In the genomic region with DNA sequence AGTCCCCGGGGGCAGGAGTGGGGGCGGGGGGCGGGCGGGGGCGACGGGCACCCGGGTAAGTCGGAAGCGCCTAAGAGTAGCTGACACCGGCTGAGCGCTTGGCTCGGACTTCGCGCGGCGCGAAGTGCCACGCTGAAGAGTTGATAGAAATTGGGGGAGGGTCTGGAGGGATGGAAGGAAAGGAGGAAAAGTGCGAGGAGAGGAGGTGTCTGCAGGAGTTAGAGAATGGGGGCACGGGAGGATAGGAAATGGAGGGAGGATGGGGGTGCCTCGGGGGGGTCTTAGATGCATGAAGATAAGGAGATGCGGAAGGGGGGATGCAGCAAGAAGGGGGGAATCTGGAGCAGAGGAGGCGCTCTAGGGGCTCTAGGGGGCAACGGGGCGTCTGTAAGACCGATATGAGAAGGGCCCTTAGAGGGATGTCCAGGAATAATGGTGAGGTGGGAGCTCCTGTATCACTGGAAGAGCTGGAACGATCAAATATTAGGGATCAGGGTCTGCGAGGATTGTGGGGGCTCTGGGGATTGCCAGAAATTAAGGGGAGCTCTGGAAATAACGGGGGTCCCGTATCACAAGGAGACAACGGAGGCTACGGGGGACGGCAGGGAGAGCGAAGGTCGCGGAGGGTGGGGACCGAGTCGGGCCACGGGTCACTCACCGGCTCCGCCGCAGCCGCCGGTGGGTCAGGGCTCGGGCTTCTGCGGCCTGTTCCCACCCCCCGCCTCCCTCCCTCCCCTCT, we compare ENCODE assay signal across 8 cellular contexts. TPM values are rescaled to one million over a fixed set of nuclear protein-coding genes. Genes with fewer than 3 reads are reported as not detected.
DNase-seq lines count a peak whose midpoint lies in the region; ATAC-seq and TF ChIP-seq lines count a peak whose summit lies in the region.

A gene with protein sequence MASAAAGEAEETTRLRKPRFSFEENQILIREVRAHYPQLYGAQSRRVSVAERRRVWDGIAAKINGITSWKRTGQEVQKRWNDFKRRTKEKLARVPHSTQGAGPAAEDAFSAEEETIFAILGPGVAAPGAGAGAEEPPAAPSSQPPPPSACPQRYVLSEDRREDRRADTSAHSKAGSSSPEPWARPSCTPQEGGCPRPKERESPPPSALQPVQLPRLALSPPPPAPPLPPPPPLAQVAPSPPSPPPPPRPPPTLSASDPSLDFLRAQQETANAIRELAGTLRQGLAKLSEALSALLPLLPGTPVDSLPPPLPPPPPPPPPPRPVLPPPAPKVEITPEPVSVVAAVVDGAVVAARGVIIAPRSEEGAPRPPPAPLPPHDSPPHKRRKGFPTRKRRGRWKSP (minus strand): TSS at position 702 of the 739 bp plus-strand sequence. CDS start 840 bp downstream, outside the sequence.

- no peaks in the 10 kb centered on the region for H3K27me3 Mint-ChIP-seq in activated CD8-positive, alpha-beta memory T cell treated with anti-CD3 and anti-CD28 coated beads, Interleukin-2, amount 10 ng/mL, durations not matched to agents 7 days and 5 days

- H3K4ac ChIP-seq in trophoblast cell (ENCODE audit: low read depth, low read length) = peak within 1 kb of the TSS; percentile 70

- peak within 1 kb of the TSS; percentile 84 for H3K27ac Mint-ChIP-seq in activated CD8-positive, alpha-beta memory T cell treated with anti-CD3 and anti-CD28 coated beads, Interleukin-2, amount 10 ng/mL, durations not matched to agents 7 days and 5 days

- peak within 1 kb of the TSS; percentile 99 for H3K4me2 ChIP-seq in trophoblast cell (ENCODE audit: low read length)

- no peaks in the 10 kb centered on the region for H3K4me1 ChIP-seq in foreskin keratinocyte
- peaks cover 5 to 6% of the 10 kb centered on the region in 2 experiments for H3K4me1 ChIP-seq in trophoblast cell (ENCODE audit: control insufficient read depth in 1 of 2, insufficient read depth in 2 of 2, low read length in 2 of 2)

- peak within 1 kb of the TSS; percentile 82 for H3K4me3 ChIP-seq in trophoblast cell (ENCODE audit: low read depth, low read length)

- CTCF ChIA-PET in activated CD8-positive, alpha-beta memory T cell treated with anti-CD3 and anti-CD28 coated beads, Interleukin-2, amount 10 ng/mL, durations not matched to agents 7 days and 5 days (lab: Charles Lee) = interaction anchor here (0.6 to 5.0 kb wide), 17 partner anchors 7 to 210 kb away, joined by 3 to 65 read pairs (median 6); a partner anchor contains a TSS

- intact Hi-C loops in posterior vena cava (cut with DNase I) = no loop called here

- H3K79me2 ChIP-seq in trophoblast cell (ENCODE audit: control insufficient read depth, insufficient read depth, low read length, poor library complexity) = peaks cover 5% of the 10 kb centered on the region

- peak within 1 kb of the TSS; percentile 66 for H2BK5ac ChIP-seq in trophoblast cell (ENCODE audit: low read depth, low read length, poor library complexity)

- H4K8ac ChIP-seq in trophoblast cell (ENCODE audit: low read depth, low read length) = peak within 1 kb of the TSS; percentile 89

- H3K18ac ChIP-seq in trophoblast cell (ENCODE audit: low read length) = peak within 1 kb of the TSS; percentile 69

- H2AFZ ChIP-seq in trophoblast cell (ENCODE audit: insufficient read depth, low read length, poor library complexity) = peak within 1 kb of the TSS; percentile 60

- no peak for ATAC-seq in activated CD8-positive, alpha-beta memory T cell treated with anti-CD3 and anti-CD28 coated beads, Interleukin-2, amount 10 ng/mL, durations not matched to agents 7 days and 5 days
- ATAC-seq in foreskin keratinocyte = no peak

- H2BK12ac ChIP-seq in trophoblast cell (ENCODE audit: low read length) = no peak within 1 kb of the TSS

- peak within 1 kb of the TSS; percentile 50 for H2AK5ac ChIP-seq in trophoblast cell (ENCODE audit: low read length)

- H3K27ac ChIP-seq in foreskin keratinocyte (peak within 1 kb of the TSS; percentile 59), trophoblast cell (ENCODE audit: low read depth, low read length) (peak within 1 kb of the TSS; percentile 37)

- peak within 1 kb of the TSS; percentile 84 for H4K91ac ChIP-seq in trophoblast cell (ENCODE audit: low read depth, low read length)

- peak within 1 kb of the TSS; percentile 84 for H3K14ac ChIP-seq in trophoblast cell (ENCODE audit: low read length)

- peaks cover 12 to 17% of the 10 kb centered on the region in 2 experiments for H3K36me3 ChIP-seq in trophoblast cell (ENCODE audit: control insufficient read depth in 1 of 2, insufficient read depth in 2 of 2, low read length in 2 of 2)

- peak within 1 kb of the TSS; percentile 65 for H2BK120ac ChIP-seq in trophoblast cell (ENCODE audit: insufficient read depth, low read length, poor library complexity)

- peak within 1 kb of the TSS; percentile 86 for H3K9ac ChIP-seq in trophoblast cell (ENCODE audit: low read length)

- H3K4me1 Mint-ChIP-seq in activated CD8-positive, alpha-beta memory T cell treated with anti-CD3 and anti-CD28 coated beads, Interleukin-2, amount 10 ng/mL, durations not matched to agents 7 days and 5 days = peaks cover 21% of the 10 kb centered on the region

- TF ChIP-seq CTCF in foreskin keratinocyte (conservative IDR thresholded peaks at IDR 0.05) = no peak

- DNase-seq in activated CD8-positive, alpha-beta memory T cell treated with anti-CD3 and anti-CD28 coated beads, Interleukin-2, amount 10 ng/mL, durations not matched to agents 7 days and 5 days = no peak
- no peak for DNase-seq in activated CD8-positive, alpha-beta memory T cell treated with anti-CD3 and anti-CD28 coated beads, Interleukin-2, amount 50 U/mL, for 4 hours
- peak; percentile 40 for DNase-seq in UCSD-AML1 (lab: John Stamatoyannopoulos, UW; ENCODE audit: unreplicated experiment)
- DNase-seq in foreskin keratinocyte = no peak
- DNase-seq in trophoblast cell = no peak
- DNase-seq in NCI-H2029 (lab: John Stamatoyannopoulos, UW) = no peak
- no peak for DNase-seq in posterior vena cava (ENCODE audit: low spot score)
- no peak for DNase-seq in activated gamma-delta T cell (lab: John Stamatoyannopoulos, UW)

- H3K4me3 Mint-ChIP-seq in activated CD8-positive, alpha-beta memory T cell treated with anti-CD3 and anti-CD28 coated beads, Interleukin-2, amount 10 ng/mL, durations not matched to agents 7 days and 5 days = peak within 1 kb of the TSS; percentile 92

- peaks cover 20% of the 10 kb centered on the region for H3K36me3 Mint-ChIP-seq in activated CD8-positive, alpha-beta memory T cell treated with anti-CD3 and anti-CD28 coated beads, Interleukin-2, amount 10 ng/mL, durations not matched to agents 7 days and 5 days

- H3K9me3 Mint-ChIP-seq in activated CD8-positive, alpha-beta memory T cell treated with anti-CD3 and anti-CD28 coated beads, Interleukin-2, amount 10 ng/mL, durations not matched to agents 7 days and 5 days (ENCODE audit: low read depth) = no peaks in the 10 kb centered on the region

- H3K27me3 ChIP-seq in foreskin keratinocyte (no peaks in the 10 kb centered on the region), trophoblast cell (ENCODE audit: insufficient read depth, low read length) (no peaks in the 10 kb centered on the region)

- no peak within 1 kb of the TSS for H3K23ac ChIP-seq in trophoblast cell (ENCODE audit: low read length)

- H4K12ac ChIP-seq in trophoblast cell (ENCODE audit: low read depth, low read length) = peak within 1 kb of the TSS; percentile 49

- no CpG with 5 or more reads among the region's 47 CpGs for WGBS in trophoblast cell (ENCODE audit: extremely low coverage, insufficient coverage, insufficient read length)

- no peaks in the 10 kb centered on the region for H3K9me3 ChIP-seq in trophoblast cell (ENCODE audit: insufficient read depth, low read depth, low read length)

- H3K79me1 ChIP-seq in trophoblast cell (ENCODE audit: low read length) = peaks cover 7% of the 10 kb centered on the region

RNA-seq across cellular contexts. Expression of the gene that starts here (rescaled TPM):
- total RNA-seq in activated CD8-positive, alpha-beta memory T cell treated with anti-CD3 and anti-CD28 coated beads, Interleukin-2, amount 10 ng/mL, durations not matched to agents 7 days and 5 days = 10 to 100 TPM; 13.0 to 13.8 TPM
- total RNA-seq in foreskin keratinocyte (3.6 and 4.4 TPM in 2 replicates), posterior vena cava (1 to 10 TPM; 4.3 to 6.1 TPM)
- 7.1 and 8.1 TPM in 2 replicates for polyA plus RNA-seq in foreskin keratinocyte
- polyA plus RNA-seq in trophoblast cell (2013) = 20.7 and 21.0 TPM in 2 replicates
